15 cellular contexts compared by ENCODE assay signal in the genomic region with DNA sequence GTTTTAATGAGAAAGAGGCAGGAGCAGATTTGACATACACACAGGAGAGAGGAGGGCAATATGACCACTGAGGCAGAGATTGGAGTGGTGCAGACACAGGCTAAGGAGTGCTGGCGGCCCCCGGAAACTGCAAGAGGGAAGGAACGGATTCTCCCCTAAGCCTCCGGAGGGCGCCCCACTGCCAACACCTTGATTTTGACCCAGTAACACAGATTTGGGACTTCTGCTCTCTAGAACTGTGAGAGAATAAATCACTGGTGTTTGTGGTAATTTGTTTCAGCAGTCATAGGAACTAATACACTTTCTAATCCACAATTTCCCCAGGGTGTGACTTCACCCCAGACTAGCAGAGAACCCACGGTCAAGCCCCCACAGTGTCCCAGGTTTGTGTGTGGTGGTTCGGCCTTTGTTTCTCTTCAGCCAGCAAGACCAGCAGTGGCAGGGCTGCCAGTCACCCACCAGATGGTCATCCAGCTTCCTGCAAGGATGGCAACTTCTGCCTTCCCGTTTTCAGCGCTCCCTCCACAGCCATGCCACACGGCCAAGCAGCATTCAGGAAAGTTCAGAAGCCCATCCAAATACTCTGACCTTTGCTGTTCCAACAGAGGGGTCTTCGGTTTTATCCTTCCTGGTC. TPM values are rescaled to one million over a fixed set of nuclear protein-coding genes. Genes with fewer than 3 reads are reported as not detected.
A peak's percentile ranks its signal among the peaks of the same experiment; 100 is the strongest.
DNase-seq lines count a peak whose midpoint lies in the region; ATAC-seq and TF ChIP-seq lines count a peak whose summit lies in the region.
"Had no signal": no experiment of that assay in that cellular context is flagged by ENCODE, and none has a peak within 500 bp of the region (broad histone marks: within the 10 kb centered on the region; RNA-seq: fewer than 3 reads in every experiment).

No MANE protein-coding gene starts in this region.

- intact Hi-C loops in Panc1 (cut with micrococcal nuclease; ENCODE audit: unreplicated experiment) (no loop called here), testis (cut with DNase I; ENCODE audit: low total_unique reads) (no loop called here)

- H3K27ac Mint-ChIP-seq in GM23338 = no peak overlapping the region
- H3K27ac Mint-ChIP-seq: mesothelial cell of epicardium had no signal

- H3K9me2 ChIP-seq in GM23338 (ENCODE audit: insufficient read depth) = 0 out of 2 replicates have a peak, but pooled peaks cover 3% of the 10 kb centered on the region

- no peaks in the 10 kb centered on the region for H3K79me2 ChIP-seq in GM23338 (replicated peaks; ENCODE audit: insufficient read depth)

- H3K4me1 ChIP-seq in GM23338 (ENCODE audit: insufficient read depth) = no peaks in the 10 kb centered on the region
- no peaks in the 10 kb centered on the region for H3K4me1 ChIP-seq in Panc1 (ENCODE audit: control insufficient read depth, insufficient read depth, low read length)
- H3K4me1 ChIP-seq in foreskin keratinocyte = no peaks in the 10 kb centered on the region
- no peaks in the 10 kb centered on the region for H3K4me1 ChIP-seq in testis
- H3K4me1 ChIP-seq: body of pancreas, Caco-2, prostate gland had no signal

- H3K9me3 Mint-ChIP-seq in GM23338 = no peaks in the 10 kb centered on the region
- H3K9me3 Mint-ChIP-seq: mesothelial cell of epicardium had no signal

- TF ChIP-seq CTCF in GM23338 (conservative IDR thresholded peaks at IDR 0.05; ENCODE audit: low read depth in 2 of 2) = peak; percentile 75 to 80
- peak; percentile 66; the same call in 1 of the 2 replicates for TF ChIP-seq CTCF in Panc1 (IDR thresholded peaks at IDR 0.05)
- peak; percentile 43 for TF ChIP-seq CTCF in foreskin keratinocyte (conservative IDR thresholded peaks at IDR 0.05)
- TF ChIP-seq CTCF in testis (IDR thresholded peaks at IDR 0.05) = no peak

- DNase-seq in COLO668 (lab: John Stamatoyannopoulos, UW; ENCODE audit: unreplicated experiment) = peak; percentile 7
- peak; percentile 79 for DNase-seq in GM23338 (ENCODE audit: low spot score)
- DNase-seq in Panc1 (ENCODE audit: low read depth, low spot score) = no peak
- no peak for DNase-seq in foreskin keratinocyte
- no peak for DNase-seq in T-helper 1 cell
- no peak for DNase-seq in testis
- DNase-seq: body of pancreas; Caco-2; NCI-H1048; SHP77 treated with DMSO at 0.1 percent for 48 hours; stimulated activated naive CD4-positive, alpha-beta T cell treated with Interleukin-2 at 50 U/mL for 16 hours had no signal

- POLR2A ChIA-PET in Panc1 (lab: Charles Lee) = interaction anchor here (0.9 kb wide), 1 partner anchor 23 kb away, joined by 3 read pairs; a partner anchor contains a TSS

- TF ChIP-seq POLR2A in testis (IDR thresholded peaks at IDR 0.05) = no peak

- peaks cover 8% of the 10 kb centered on the region for H3K27me3 Mint-ChIP-seq in GM23338 (ENCODE audit: insufficient read depth, low read depth, poor library complexity)

- in situ Hi-C loops in Panc1 (cut with HindIII; ENCODE audit: low pct_unique_long_range_greater_than_20kb, low sequenced_read_pairs) = no loop called here

- no peaks in the 10 kb centered on the region for H3K9me3 ChIP-seq in Panc1 (ENCODE audit: control insufficient read depth, insufficient read depth, low read depth, low read length)
- H3K9me3 ChIP-seq in testis = no peaks in the 10 kb centered on the region
- H3K9me3 ChIP-seq: body of pancreas, Caco-2, prostate gland had no signal

- H4K20me1 ChIP-seq in GM23338 (replicated peaks; ENCODE audit: insufficient read depth) = no peaks in the 10 kb centered on the region

- H3K4me2 ChIP-seq in GM23338 = no peak overlapping the region

- 78 to 92% methylated on average over 10 to 11 of the region's 11 CpGs for WGBS in testis, 2 donors

- no peaks in the 10 kb centered on the region for H3F3A ChIP-seq in GM23338 (replicated peaks; ENCODE audit: low read depth)

- no peak overlapping the region for H3K4me3 ChIP-seq in GM23338
- H3K4me3 ChIP-seq in Panc1 (ENCODE audit: low read depth in 2 of 2, low read length in 2 of 2) = no peak overlapping the region
- H3K4me3 ChIP-seq in testis = no peak overlapping the region
- H3K4me3 ChIP-seq: body of pancreas, prostate gland had no signal

- H3K27ac ChIP-seq in GM23338 (ENCODE audit: low read depth) = no peak overlapping the region
- no peak overlapping the region for H3K27ac ChIP-seq in Panc1 (ENCODE audit: low read length)
- no peak overlapping the region for H3K27ac ChIP-seq in foreskin keratinocyte
- no peak overlapping the region for H3K27ac ChIP-seq in testis
- H3K27ac ChIP-seq: body of pancreas, prostate gland, VCaP had no signal

- no peaks in the 10 kb centered on the region; the same call in 2 of the 3 replicates for H3K36me3 Mint-ChIP-seq in GM23338 (ENCODE audit: low read depth)
- H3K36me3 Mint-ChIP-seq: mesothelial cell of epicardium had no signal

- H3K36me3 ChIP-seq in GM23338 (ENCODE audit: insufficient read depth) (no peaks in the 10 kb centered on the region), Panc1 (ENCODE audit: control insufficient read depth, insufficient read depth, low read length) (no peaks in the 10 kb centered on the region), testis (ENCODE audit: low read depth, missing control alignments) (no peaks in the 10 kb centered on the region)
- H3K36me3 ChIP-seq: prostate gland had no signal

- H3K4me1 Mint-ChIP-seq in GM23338 = no peaks in the 10 kb centered on the region; the same call in 2 of the 3 replicates

- BruUV-seq in Panc1 (replicated peaks; lab: Mats Ljungman, UMichigan) = no TSS peak

- ATAC-seq in GM23338 (peak; percentile 94), Panc1 (no peak), foreskin keratinocyte (no peak), HG02623 (IDR thresholded peaks at IDR 0.05; ENCODE audit: unreplicated experiment) (no peak)
- ATAC-seq: body of pancreas had no signal

- H3K27me3 ChIP-seq in GM23338 (ENCODE audit: insufficient read depth) (no peaks in the 10 kb centered on the region), Panc1 (ENCODE audit: control insufficient read depth, insufficient read depth, low read length) (no peaks in the 10 kb centered on the region), foreskin keratinocyte (peaks cover 4% of the 10 kb centered on the region), testis (no peaks in the 10 kb centered on the region)
- H3K27me3 ChIP-seq: body of pancreas had no signal

- no peak overlapping the region for H3K4me3 Mint-ChIP-seq in GM23338
- H3K4me3 Mint-ChIP-seq: mesothelial cell of epicardium had no signal

- no peak overlapping the region for H2AFZ ChIP-seq in GM23338

- CTCF ChIA-PET in Panc1 (lab: Charles Lee) = interaction anchor here (0.7 kb wide), 1 partner anchor 471 kb away, joined by 3 read pairs; no protein-coding TSS in a partner anchor

TF ChIP-seq in GM23338, 12 proteins besides CTCF, POLR2A, EP300 and RAD21:
- no peak for TF ChIP-seq POLR2AphosphoS5 (IDR thresholded peaks at IDR 0.05; ENCODE audit: low read depth)

RNA-seq across cellular contexts. Expression of a gene that starts 23.6 kb away (rescaled TPM):
- 135 and 159 TPM in 2 replicates for total RNA-seq in GM23338 (2014; rRNA removed; shearing (Covaris generic))
- polyA plus RNA-seq in GM23338 (2016; fragmentation: Nextera tagmentation; extraction: Ambion mirVana) (72.2 and 72.5 TPM in 2 replicates), foreskin keratinocyte (86.5 and 108 TPM in 2 replicates), testis (ENCODE audit: insufficient read depth, low read depth, low replicate concordance) (197 TPM)
- total RNA-seq in Panc1 (2021; ENCODE audit: unreplicated experiment) (130 TPM), foreskin keratinocyte (107 and 123 TPM in 2 replicates), testis (100 to 1,000 TPM; 223 to 226 TPM)
- 110 TPM for polyA plus RNA-seq in Panc1 (2012; ENCODE audit: insufficient read length)

Comparison
In these comparisons a context has a peak if more than half of its experiments do, and no peak if none do; other contexts are left out.
1. DNase-seq: peak in COLO668 (single experiment) and GM23338 (single experiment); none in Panc1 (single experiment), foreskin keratinocyte (0 of 2), T-helper 1 cell (0 of 5) and testis (single experiment).
2. CTCF ChIP-seq: peak in GM23338 (2 of 2), Panc1 (single experiment) and foreskin keratinocyte (single experiment); none in testis (0 of 3).